ENCODE assay signal across 8 cellular contexts in the genomic region with DNA sequence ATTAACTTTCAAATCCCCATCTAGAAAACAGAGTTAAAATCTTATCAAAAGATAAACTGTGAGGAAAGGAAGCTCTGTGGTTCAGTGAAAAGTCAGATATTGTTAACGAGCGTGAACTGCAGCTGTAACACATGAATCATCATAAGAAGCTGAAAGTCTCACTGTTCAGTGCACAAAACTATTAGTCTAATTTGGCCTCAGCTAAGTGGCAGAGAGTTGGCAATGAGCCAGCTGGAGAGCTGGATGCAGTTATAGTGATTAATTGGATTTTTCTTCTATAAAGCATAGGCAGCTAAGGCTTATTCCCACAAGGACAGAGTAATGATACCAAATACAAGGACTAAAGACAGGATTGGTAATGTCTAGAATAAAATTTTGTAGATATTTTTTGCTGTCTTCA.
A peak's percentile ranks its signal among the peaks of the same experiment; 100 is the strongest.
DNase-seq lines count a peak whose midpoint lies in the region; ATAC-seq, FAIRE-seq and TF ChIP-seq lines count a peak whose summit lies in the region.

No MANE protein-coding gene starts in this region.

- H3K4me3 ChIP-seq in heart left ventricle: no peak overlapping the region

- no peaks in the 10 kb centered on the region for H3K4me1 ChIP-seq in heart left ventricle
- peaks cover 12% of the 10 kb centered on the region for H3K4me1 ChIP-seq in foreskin keratinocyte

- DNase-seq in heart left ventricle (peak in 4 of 5 donors; percentile 8 to 43 (median 28)), Right ventricle myocardium inferior (ENCODE audit: missing footprints) (no peak), RPMI8226 (peak; percentile 23), foreskin keratinocyte (peak; percentile 63 to 74), urothelium cell line (ENCODE audit: low spot score) (peak; percentile 35), posterior vena cava (ENCODE audit: low spot score) (no peak)
- DNase-seq in activated CD4-positive, alpha-beta T cell treated with anti-CD3 and anti-CD28 coated beads, Interleukin-2, amount 50 U/mL, for 1 hour: no peak

- intact Hi-C loops in heart left ventricle (cut with DNase I): no loop called here
- intact Hi-C loops in Right ventricle myocardium inferior (cut with DNase I): no loop called here
- intact Hi-C loops in posterior vena cava (cut with DNase I): no loop called here

- no peak for TF ChIP-seq POLR2A in heart left ventricle (IDR thresholded peaks at IDR 0.05)

- no peak for FAIRE-seq in urothelium cell line (lab: Jason Lieb, UNC)

- peak in 1 of 4 donors; percentile 18 for ATAC-seq in heart left ventricle
- no peak for ATAC-seq in Right ventricle myocardium inferior
- ATAC-seq in foreskin keratinocyte: peak; percentile 97
- ATAC-seq in HG02970 (IDR thresholded peaks at IDR 0.05; ENCODE audit: low FRiP score, unreplicated experiment): no peak

- H3K9me3 ChIP-seq in heart left ventricle: peaks cover 0 to 6% (median 0%) of the 10 kb centered on the region in 12 donors

- no peak for TF ChIP-seq CTCF in heart left ventricle (IDR thresholded peaks at IDR 0.05)
- TF ChIP-seq CTCF in foreskin keratinocyte (conservative IDR thresholded peaks at IDR 0.05): no peak

- no peaks in the 10 kb centered on the region for H3K36me3 ChIP-seq in heart left ventricle

- H3K27ac ChIP-seq in heart left ventricle: no peak overlapping the region
- no peak overlapping the region for H3K27ac ChIP-seq in foreskin keratinocyte

- 14 to 33% (median 18%) methylated on average over 2 of the region's 2 CpGs for WGBS in heart left ventricle, 4 donors

- H3K27me3 ChIP-seq in heart left ventricle: no peaks in the 10 kb centered on the region
- no peaks in the 10 kb centered on the region for H3K27me3 ChIP-seq in foreskin keratinocyte

Comparison
In these comparisons a context has a peak if more than half of its experiments do, and no peak if none do; other contexts are left out.
1. DNase-seq: peak in heart left ventricle (4 of 5), RPMI8226 (single experiment), foreskin keratinocyte (2 of 2) and urothelium cell line (single experiment); none in Right ventricle myocardium inferior (single experiment), posterior vena cava (single experiment) and activated CD4-positive, alpha-beta T cell treated with anti-CD3 and anti-CD28 coated beads, Interleukin-2, amount 50 U/mL, for 1 hour (single experiment).